Comparison of ENCODE assay signal across 21 cellular contexts in the genomic region with DNA sequence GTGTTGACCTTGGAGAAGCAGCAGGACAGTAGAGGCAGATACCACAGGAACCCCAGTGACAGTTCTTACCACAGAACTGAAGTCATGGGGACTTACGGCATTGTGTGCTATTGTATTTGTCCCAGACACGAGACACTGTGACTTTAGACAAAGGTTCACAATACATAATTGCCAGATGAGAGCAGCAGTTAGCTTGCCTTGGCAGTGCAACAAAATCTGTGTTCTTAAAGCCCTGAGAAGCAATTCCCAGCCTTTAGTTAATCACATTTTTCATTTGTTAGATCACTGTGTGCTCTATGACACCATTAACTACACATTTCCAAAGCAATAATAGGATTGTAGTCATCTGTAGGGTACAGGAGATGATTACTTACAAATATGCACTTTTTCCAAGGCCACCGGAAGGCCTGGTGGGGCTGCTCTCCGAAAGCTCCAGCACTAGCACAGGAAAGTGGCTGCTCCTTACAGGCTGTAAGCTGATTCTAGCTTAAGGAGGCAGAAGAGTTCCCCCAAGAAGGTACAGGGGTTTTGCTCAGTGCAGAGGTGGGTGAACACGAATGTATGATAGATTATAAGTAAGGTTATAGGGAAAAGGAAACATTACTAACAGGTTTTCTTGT.
DNase-seq lines count a peak whose midpoint lies in the region; ATAC-seq and TF ChIP-seq lines count a peak whose summit lies in the region.
"Had no signal": no experiment of that assay in that cellular context is flagged by ENCODE, and none has a peak within 500 bp of the region (broad histone marks: within the 10 kb centered on the region; RNA-seq: fewer than 3 reads in every experiment).

No MANE protein-coding gene starts in this region.

- H3K4me1 Mint-ChIP-seq in HFFc6 (ENCODE audit: low read depth) (peaks cover 16% of the 10 kb centered on the region), mesothelial cell of epicardium (peaks cover 13% of the 10 kb centered on the region)
- no peaks in the 10 kb centered on the region for H3K4me1 Mint-ChIP-seq in stimulated activated effector memory CD8-positive, alpha-beta T cell treated with anti-CD3 and anti-CD28 coated beads, Interleukin-12 subunit alpha, Interleukin-12 subunit beta, amount 100 ng/mL, for 72 hours
- H3K4me1 Mint-ChIP-seq: H9 had no signal

- POLR2A ChIA-PET in A673 (lab: Charles Lee; ENCODE audit: low non-redundant PET), result no interaction called here

- no peaks in the 10 kb centered on the region for H3K27me3 ChIP-seq in A673 (replicated peaks; ENCODE audit: insufficient read depth, low read depth, low read length, poor library complexity)
- H3K27me3 ChIP-seq: cardiac muscle cell, stomach had no signal

- H3K27ac Mint-ChIP-seq in HFFc6 (peak overlapping the region; percentile 81), mesothelial cell of epicardium (peak overlapping the region; percentile 34)
- no peak overlapping the region for H3K27ac Mint-ChIP-seq in stimulated activated effector memory CD8-positive, alpha-beta T cell treated with anti-CD3 and anti-CD28 coated beads, Interleukin-12 subunit alpha, Interleukin-12 subunit beta, amount 100 ng/mL, for 72 hours
- H3K27ac Mint-ChIP-seq: H9; natural killer cell treated with Interleukin-12 subunit alpha and Interleukin-12 subunit beta and Interleukin-15 and Interleukin-18, amount 100 ng/mL, for 72 hours had no signal

- ATAC-seq in GM19455 (IDR thresholded peaks at IDR 0.05; ENCODE audit: unreplicated experiment), result no peak
- ATAC-seq in stimulated activated effector memory CD8-positive, alpha-beta T cell treated with anti-CD3 and anti-CD28 coated beads, Interleukin-12 subunit alpha, Interleukin-12 subunit beta, amount 100 ng/mL, for 72 hours, result no peak
- no peak for ATAC-seq in HG03095 (IDR thresholded peaks at IDR 0.05; ENCODE audit: unreplicated experiment)
- ATAC-seq: A549; left lobe of liver; natural killer cell treated with Interleukin-12 subunit alpha and Interleukin-12 subunit beta and Interleukin-15 and Interleukin-18, amount 100 ng/mL, for 72 hours had no signal

- H3K27ac ChIP-seq in A673 (ENCODE audit: low read depth, low read length, poor library complexity, severe bottlenecking), result no peak overlapping the region
- H3K27ac ChIP-seq: A549, cardiac muscle cell, KMS-11, skin epidermis, stomach, VCaP had no signal

- H3K9me3 Mint-ChIP-seq in HFFc6 (no peaks in the 10 kb centered on the region), mesothelial cell of epicardium (no peaks in the 10 kb centered on the region)
- H3K9me3 Mint-ChIP-seq in stimulated activated effector memory CD8-positive, alpha-beta T cell treated with anti-CD3 and anti-CD28 coated beads, Interleukin-12 subunit alpha, Interleukin-12 subunit beta, amount 100 ng/mL, for 72 hours, result no peaks in the 10 kb centered on the region
- H3K9me3 Mint-ChIP-seq: H9; natural killer cell treated with Interleukin-12 subunit alpha and Interleukin-12 subunit beta and Interleukin-15 and Interleukin-18, amount 100 ng/mL, for 72 hours had no signal

- intact Hi-C loops in A673 (cut with micrococcal nuclease; ENCODE audit: unreplicated experiment), result no loop called here

- H3K4me1 ChIP-seq in A673 (ENCODE audit: insufficient read depth, low read length, poor library complexity, severe bottlenecking), result no peaks in the 10 kb centered on the region
- H3K4me1 ChIP-seq: A549, stomach had no signal

- DNase-seq in A673 (ENCODE audit: low spot score) (peak; percentile 13), HFFc6 (peak; percentile 78), dermis blood vessel endothelial cell (peak; percentile 69), mesothelial cell of epicardium (ENCODE audit: low spot score in 2 of 2, unreplicated experiment in 2 of 2) (no peak), NCI-H1092 (lab: John Stamatoyannopoulos, UW) (no peak)
- no peak for DNase-seq in stimulated activated effector memory CD8-positive, alpha-beta T cell treated with anti-CD3 and anti-CD28 coated beads, Interleukin-12 subunit alpha, Interleukin-12 subunit beta, amount 100 ng/mL, for 72 hours (ENCODE audit: low spot score in 2 of 2)
- DNase-seq: activated CD8-positive, alpha-beta memory T cell treated with anti-CD3 and anti-CD28 coated beads for 24 hours; activated gamma-delta T cell; H9; NCI-H1417; NCI-H226; stomach had no signal

- BruUV-seq in A673 (replicated peaks; lab: Mats Ljungman, UMichigan), result no TSS peak

- H3K9me3 ChIP-seq in A673 (ENCODE audit: low read depth, low read length, poor library complexity, severe bottlenecking), result no peaks in the 10 kb centered on the region
- H3K9me3 ChIP-seq: A549, stomach had no signal

- CTCF ChIA-PET in A673 (lab: Charles Lee), result no interaction called here

- H3K27me3 Mint-ChIP-seq in HFFc6 (ENCODE audit: insufficient read depth), result no peaks in the 10 kb centered on the region; the same call in 1 of the 2 replicates
- no peaks in the 10 kb centered on the region for H3K27me3 Mint-ChIP-seq in mesothelial cell of epicardium (ENCODE audit: low read depth)
- H3K27me3 Mint-ChIP-seq: natural killer cell treated with Interleukin-12 subunit alpha and Interleukin-12 subunit beta and Interleukin-15 and Interleukin-18, amount 100 ng/mL, for 72 hours had no signal

- no peak for TF ChIP-seq CTCF in A673 (conservative IDR thresholded peaks at IDR 0.05; ENCODE audit: low read depth, low read length)
- no peak for TF ChIP-seq CTCF in HFFc6 (IDR thresholded peaks at IDR 0.05)
- no peak for TF ChIP-seq CTCF in mesothelial cell of epicardium (IDR thresholded peaks at IDR 0.05; ENCODE audit: unreplicated experiment)

- H3K4me3 Mint-ChIP-seq in HFFc6 (no peak overlapping the region; the same call in 1 of the 2 replicates), mesothelial cell of epicardium (no peak overlapping the region)
- H3K4me3 Mint-ChIP-seq in stimulated activated effector memory CD8-positive, alpha-beta T cell treated with anti-CD3 and anti-CD28 coated beads, Interleukin-12 subunit alpha, Interleukin-12 subunit beta, amount 100 ng/mL, for 72 hours, result no peak overlapping the region
- H3K4me3 Mint-ChIP-seq: H9; natural killer cell treated with Interleukin-12 subunit alpha and Interleukin-12 subunit beta and Interleukin-15 and Interleukin-18, amount 100 ng/mL, for 72 hours had no signal

- no peak overlapping the region for H3K4me3 ChIP-seq in A673 (ENCODE audit: low read depth, low read length, poor library complexity, severe bottlenecking)
- H3K4me3 ChIP-seq: A549, cardiac muscle cell, skin epidermis, stomach had no signal

- H3K36me3 Mint-ChIP-seq in HFFc6 (ENCODE audit: low read depth) (peaks cover 17% of the 10 kb centered on the region), mesothelial cell of epicardium (peaks cover 14% of the 10 kb centered on the region)
- peaks cover 65% of the 10 kb centered on the region for H3K36me3 Mint-ChIP-seq in stimulated activated effector memory CD8-positive, alpha-beta T cell treated with anti-CD3 and anti-CD28 coated beads, Interleukin-12 subunit alpha, Interleukin-12 subunit beta, amount 100 ng/mL, for 72 hours

- H3K36me3 ChIP-seq in A673 (ENCODE audit: insufficient read depth, low read length, poor library complexity, severe bottlenecking), result peaks cover 27% of the 10 kb centered on the region

Comparison
In these comparisons a context has a peak if more than half of its experiments do, and no peak if none do; other contexts are left out.
1. DNase-seq: peak in A673 (single experiment), HFFc6 (single experiment) and dermis blood vessel endothelial cell (single experiment); none in mesothelial cell of epicardium (0 of 2), NCI-H1092 (single experiment) and stimulated activated effector memory CD8-positive, alpha-beta T cell treated with anti-CD3 and anti-CD28 coated beads, Interleukin-12 subunit alpha, Interleukin-12 subunit beta, amount 100 ng/mL, for 72 hours (0 of 2).